ENCODE assay signal across 17 cellular contexts in the genomic region with DNA sequence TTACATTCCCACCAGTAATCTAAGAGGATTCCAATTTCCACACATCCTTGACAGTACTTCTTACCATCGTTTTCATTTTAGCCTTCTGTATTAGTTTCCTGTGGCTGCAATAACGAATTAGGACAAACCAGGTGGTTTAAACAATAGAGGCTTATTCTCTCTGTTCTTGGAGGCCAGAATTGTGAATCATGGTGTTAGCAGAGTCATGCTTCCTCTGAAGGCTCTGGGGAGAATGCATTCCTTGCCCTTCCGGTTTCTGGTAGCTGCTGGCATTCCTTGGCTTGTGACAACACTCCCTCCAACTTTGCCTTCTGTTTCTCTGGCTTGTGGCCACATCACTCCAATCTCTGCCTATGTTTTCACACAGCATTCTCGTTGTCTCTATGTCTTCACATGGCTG. TPM values are rescaled to one million over a fixed set of nuclear protein-coding genes. Genes with fewer than 3 reads are reported as not detected.
A peak's percentile ranks its signal among the peaks of the same experiment; 100 is the strongest.
DNase-seq lines count a peak whose midpoint lies in the region; ATAC-seq, FAIRE-seq and TF ChIP-seq lines count a peak whose summit lies in the region.
"Had no signal": no experiment of that assay in that cellular context is flagged by ENCODE, and none has a peak within 500 bp of the region (broad histone marks: within the 10 kb centered on the region; RNA-seq: fewer than 3 reads in every experiment).

No MANE protein-coding gene starts in this region.

- no peak for TF ChIP-seq EP300 in A549 (IDR thresholded peaks at IDR 0.05)

- no peak overlapping the region for H3K9ac ChIP-seq in HCT116 (ENCODE audit: low read length)
- H3K9ac ChIP-seq in adipocyte (ENCODE audit: low read length), result no peak overlapping the region
- H3K9ac ChIP-seq: KMS-11, neural progenitor cell had no signal

- H3K4me3 ChIP-seq in A549, result no peak overlapping the region
- H3K4me3 ChIP-seq in HCT116 (replicated peaks in 1 of 2; ENCODE audit: low read depth in 1 of 2, low read length in 2 of 2), result peak overlapping the region in 1 of 2 experiments; percentile 22; a peak in 1 of 4 replicates
- no peak overlapping the region for H3K4me3 ChIP-seq in adipocyte (ENCODE audit: low read length)
- no peak overlapping the region for H3K4me3 ChIP-seq in fibroblast of villous mesenchyme (ENCODE audit: low read depth, low read length)
- H3K4me3 ChIP-seq: neural progenitor cell, SJSA1 had no signal

- intact Hi-C loops in HCT116 (cut with micrococcal nuclease), result no loop called here

- H3K9me3 ChIP-seq in A549, result no peaks in the 10 kb centered on the region
- H3K9me3 ChIP-seq in HCT116 (ENCODE audit: control insufficient read depth in 1 of 2, insufficient read depth in 1 of 2, low read depth in 1 of 2, low read length in 2 of 2), result no peaks in the 10 kb centered on the region
- no peaks in the 10 kb centered on the region for H3K9me3 ChIP-seq in adipocyte (ENCODE audit: control insufficient read depth, low read length)
- H3K9me3 ChIP-seq: SJSA1 had no signal

- no peak overlapping the region for H3K4me2 ChIP-seq in A549
- peak overlapping the region; percentile 54 for H3K4me2 ChIP-seq in HCT116 (ENCODE audit: low read length)
- H3K4me2 ChIP-seq: KMS-11 had no signal

- RAD21 ChIA-PET in HCT116 (lab: Charles Lee; ENCODE audit: low non-redundant PET in 1 of 2, low total read pairs in 2 of 2, uncharacterized antibody in 2 of 2, unreplicated experiment in 2 of 2), result no interaction called here

- WGBS in A549 (ENCODE audit: missing lambda C conversion rate), result 16% methylated on average over 3 of the region's 4 CpGs

- no peaks in the 10 kb centered on the region for H4K20me1 ChIP-seq in HCT116 (ENCODE audit: insufficient read depth)

- no peak for FAIRE-seq in A549 (lab: Jason Lieb, UNC)
- FAIRE-seq: G401.6, kidney had no signal

- H2AFZ ChIP-seq in HCT116 (ENCODE audit: low read depth, low read length, poor library complexity, severe bottlenecking), result no peak overlapping the region
- H2AFZ ChIP-seq: neural progenitor cell had no signal

- H3K79me2 ChIP-seq in HCT116 (ENCODE audit: insufficient read depth, low read length), result no peaks in the 10 kb centered on the region; the same call in 1 of the 2 replicates

- H3K36me3 Mint-ChIP-seq in activated naive CD4-positive, alpha-beta T cell treated with anti-CD3 and anti-CD28 coated beads, Interleukin-2, amount 10 ng/mL, durations not matched to agents 7 days and 5 days, result peaks cover 26% of the 10 kb centered on the region

- no peak for TF ChIP-seq POLR2A in A549 (IDR thresholded peaks at IDR 0.05; ENCODE audit: low read length)
- TF ChIP-seq POLR2A in HCT116 (IDR thresholded peaks at IDR 0.05; ENCODE audit: borderline replicate concordance, extremely low read depth, insufficient read depth, insufficient read length), result no peak

- H3K4me1 ChIP-seq in A549, result peaks cover 16% of the 10 kb centered on the region; the same call in 2 of the 3 replicates
- peaks cover 8 to 33% of the 10 kb centered on the region in 2 experiments; a peak in 3 of 4 replicates for H3K4me1 ChIP-seq in HCT116 (ENCODE audit: control insufficient read depth in 1 of 2, insufficient read depth in 2 of 2, low read length in 2 of 2)
- peaks cover 6% of the 10 kb centered on the region for H3K4me1 ChIP-seq in adipocyte (ENCODE audit: control insufficient read depth, insufficient read depth, low read length)
- H3K4me1 ChIP-seq: neural progenitor cell, SJSA1 had no signal

- no peaks in the 10 kb centered on the region for H3K9me3 Mint-ChIP-seq in activated naive CD4-positive, alpha-beta T cell treated with anti-CD3 and anti-CD28 coated beads, Interleukin-2, amount 10 ng/mL, durations not matched to agents 7 days and 5 days
- H3K9me3 Mint-ChIP-seq: activated naive CD4-positive, alpha-beta T cell treated with anti-CD3 and anti-CD28 coated beads, Interleukin-2, amount 50 U/mL, for 72 hours; neural progenitor cell had no signal

- DNase-seq in A549 (ENCODE audit: low read depth in 1 of 2, low spot score in 1 of 2) (peak in 1 of 2 experiments; percentile 53), HCT116 (ENCODE audit: low read depth, low spot score) (peak; percentile 41), adipocyte (ENCODE audit: low read depth) (peak; percentile 16), fibroblast of villous mesenchyme (ENCODE audit: low read depth) (peak; percentile 34), epidermal melanocyte (ENCODE audit: insufficient read length, low spot score) (no peak), GM19240 (ENCODE audit: insufficient read length, low spot score) (no peak), NCI-H82 (lab: John Stamatoyannopoulos, UW) (no peak)
- DNase-seq in activated naive CD4-positive, alpha-beta T cell treated with anti-CD3 and anti-CD28 coated beads, Interleukin-2, amount 10 ng/mL, durations not matched to agents 7 days and 5 days, result no peak
- DNase-seq: AML-193; kidney; NCI-H345; stimulated activated naive CD4-positive, alpha-beta T cell had no signal

- H3K27ac Mint-ChIP-seq in activated naive CD4-positive, alpha-beta T cell treated with anti-CD3 and anti-CD28 coated beads, Interleukin-2, amount 10 ng/mL, durations not matched to agents 7 days and 5 days, result no peak overlapping the region

- ATAC-seq in A549, result peak; percentile 62 to 79; a peak in 5 of 6 replicates
- peak; percentile 84 for ATAC-seq in HCT116
- ATAC-seq: activated naive CD4-positive, alpha-beta T cell treated with anti-CD3 and anti-CD28 coated beads, Interleukin-2, amount 50 U/mL, for 72 hours had no signal

- no peaks in the 10 kb centered on the region for H3K27me3 ChIP-seq in HCT116 (ENCODE audit: insufficient read depth, low read length)
- H3K27me3 ChIP-seq in adipocyte (replicated peaks; ENCODE audit: control insufficient read depth, insufficient read depth, low read length), result no peaks in the 10 kb centered on the region
- H3K27me3 ChIP-seq: neural progenitor cell, SJSA1 had no signal

- BruUV-seq in HCT116 (replicated peaks; lab: Mats Ljungman, UMichigan), result no TSS peak

- H3K27me3 Mint-ChIP-seq in activated naive CD4-positive, alpha-beta T cell treated with anti-CD3 and anti-CD28 coated beads, Interleukin-2, amount 10 ng/mL, durations not matched to agents 7 days and 5 days, result no peaks in the 10 kb centered on the region

- peak overlapping the region in 1 of 2 experiments; percentile 30; a peak in 1 of 6 replicates for H3K27ac ChIP-seq in A549
- no peak overlapping the region for H3K27ac ChIP-seq in HCT116 (ENCODE audit: low read depth, low read length)
- H3K27ac ChIP-seq: KMS-11, neural progenitor cell, SJSA1 had no signal

- CTCF ChIA-PET in A549 (lab: Yijun Ruan, JAX) (interaction anchor here (1.1 to 2.1 kb wide), 2 partner anchors 23 to 123 kb away, joined by 5 read pairs; a partner anchor contains a TSS), HCT116 (lab: Charles Lee) (no interaction called here)
- CTCF ChIA-PET in activated naive CD4-positive, alpha-beta T cell treated with anti-CD3 and anti-CD28 coated beads, Interleukin-2, amount 10 ng/mL, durations not matched to agents 7 days and 5 days (lab: Charles Lee), result no interaction called here

- no peaks in the 10 kb centered on the region for H3K9me2 ChIP-seq in HCT116 (ENCODE audit: insufficient read depth)

- no peak for TF ChIP-seq CTCF in A549 (IDR thresholded peaks at IDR 0.05)
- TF ChIP-seq CTCF in HCT116 (IDR thresholded peaks at IDR 0.05 in 2 of 3, conservative IDR thresholded peaks at IDR 0.05 in 1 of 3; ENCODE audit: borderline replicate concordance in 1 of 3, insufficient read depth in 1 of 3, low read depth in 2 of 3, low read length in 2 of 3), result no peak
- no peak for TF ChIP-seq CTCF in fibroblast of villous mesenchyme (IDR thresholded peaks at IDR 0.05; ENCODE audit: insufficient read depth, low read depth, low read length)

- no peak overlapping the region for H3K4me3 Mint-ChIP-seq in activated naive CD4-positive, alpha-beta T cell treated with anti-CD3 and anti-CD28 coated beads, Interleukin-2, amount 10 ng/mL, durations not matched to agents 7 days and 5 days
- H3K4me3 Mint-ChIP-seq: neural progenitor cell had no signal

- H3K4me1 Mint-ChIP-seq in activated naive CD4-positive, alpha-beta T cell treated with anti-CD3 and anti-CD28 coated beads, Interleukin-2, amount 10 ng/mL, durations not matched to agents 7 days and 5 days, result no peaks in the 10 kb centered on the region

- H3K36me3 ChIP-seq in HCT116 (ENCODE audit: control insufficient read depth in 1 of 2, insufficient read depth in 2 of 2, low read length in 2 of 2) (no peaks in the 10 kb centered on the region), adipocyte (ENCODE audit: control insufficient read depth, insufficient read depth, low read length, severe bottlenecking) (no peaks in the 10 kb centered on the region)
- H3K36me3 ChIP-seq: neural progenitor cell, SJSA1 had no signal

- POLR2A ChIA-PET in A549 (lab: Yijun Ruan, JAX), result no interaction called here
- POLR2A ChIA-PET in HCT116 (lab: Charles Lee), result no interaction called here

- no peak for TF ChIP-seq RAD21 in A549 (conservative IDR thresholded peaks at IDR 0.05 in 1 of 2, IDR thresholded peaks at IDR 0.05 in 1 of 2)
- no peak for TF ChIP-seq RAD21 in HCT116 (IDR thresholded peaks at IDR 0.05; ENCODE audit: low read depth)

RNA-seq across cellular contexts. Expression of a gene that starts 23.5 kb away (rescaled TPM):
- polyA plus RNA-seq in A549 (2011; rRNA removed), result 3.9 and 4.8 TPM in 2 replicates
- 0.38 and 0.49 TPM in 2 replicates for polyA plus RNA-seq in A549 (2012; cell fraction: cytosol; rRNA removed)
- polyA plus RNA-seq in A549 (2012; cell fraction: nucleus; rRNA removed), result 0.46 and 0.69 TPM in 2 replicates
- 3.8 to 4.8 TPM (median 4.1 TPM) in 3 replicates for polyA plus RNA-seq in A549 (2017; fragmentation: RNase III; extraction: RNeasy Plus Mini Kit Qiagen cat#74134 plus additional on column Dnase treatment)
- 1.7 and 2.3 TPM in 2 replicates for polyA minus RNA-seq in A549 (2011; rRNA and poly(A)+ RNA removed)
- total RNA-seq in HCT116 (2021; ENCODE audit: unreplicated experiment), result 5.5 TPM
- polyA plus RNA-seq in HCT116 (2012), result 2.3 and 2.7 TPM in 2 replicates
- 8.7 and 22.0 TPM in 2 replicates for total RNA-seq in fibroblast of villous mesenchyme

RNA-seq across cellular contexts. Expression of a gene that starts 49.7 kb away (rescaled TPM):
- polyA plus RNA-seq in A549 (2011; rRNA removed) (10.8 and 12.4 TPM in 2 replicates), A549 (2017; fragmentation: RNase III; extraction: RNeasy Plus Mini Kit Qiagen cat#74134 plus additional on column Dnase treatment) (21.1 to 22.9 TPM (median 21.7 TPM) in 3 replicates)
- polyA plus RNA-seq in A549 (2012; cell fraction: cytosol; rRNA removed), result 3.3 and 3.4 TPM in 2 replicates
- 1.2 and 2.5 TPM in 2 replicates for polyA plus RNA-seq in A549 (2012; cell fraction: nucleus; rRNA removed)
- 1.9 and 2.7 TPM in 2 replicates for polyA minus RNA-seq in A549 (2011; rRNA and poly(A)+ RNA removed)
- total RNA-seq in HCT116 (2021; ENCODE audit: unreplicated experiment) (8.1 TPM), fibroblast of villous mesenchyme (1.7 and 2.6 TPM in 2 replicates)
- polyA plus RNA-seq in HCT116 (2012), result 16.2 and 21.9 TPM in 2 replicates

RNA-seq across cellular contexts. Expression of a gene that starts 49.9 kb away (rescaled TPM):
- 18.8 and 22.2 TPM in 2 replicates for polyA plus RNA-seq in A549 (2011; rRNA removed)
- 3.0 and 3.1 TPM in 2 replicates for polyA plus RNA-seq in A549 (2012; cell fraction: cytosol; rRNA removed)
- 2.7 and 3.5 TPM in 2 replicates for polyA plus RNA-seq in A549 (2012; cell fraction: nucleus; rRNA removed)
- polyA plus RNA-seq in A549 (2017; fragmentation: RNase III; extraction: RNeasy Plus Mini Kit Qiagen cat#74134 plus additional on column Dnase treatment), result 15.2 to 19.3 TPM (median 18.2 TPM) in 3 replicates
- polyA minus RNA-seq in A549 (2011; rRNA and poly(A)+ RNA removed), result 14.9 and 16.7 TPM in 2 replicates
- 12.7 TPM for total RNA-seq in HCT116 (2021; ENCODE audit: unreplicated experiment)
- polyA plus RNA-seq in HCT116 (2012), result 5.4 and 6.8 TPM in 2 replicates
- 25.1 and 44.5 TPM in 2 replicates for total RNA-seq in fibroblast of villous mesenchyme

Comparison
In these comparisons a context has a peak if more than half of its experiments do, and no peak if none do; other contexts are left out.
1. DNase-seq: peak in HCT116 (single experiment), adipocyte (single experiment) and fibroblast of villous mesenchyme (single experiment); none in activated naive CD4-positive, alpha-beta T cell treated with anti-CD3 and anti-CD28 coated beads, Interleukin-2, amount 10 ng/mL, durations not matched to agents 7 days and 5 days (single experiment), epidermal melanocyte (single experiment), GM19240 (single experiment) and NCI-H82 (single experiment).